1 cellular context compared by ENCODE assay signal in genomic region chr20:37567331-37567665, GRCh38.
TF ChIP-seq lines count a peak whose summit lies in the region.

No MANE protein-coding gene starts in this region.

TF ChIP-seq in A549, 52 proteins besides CTCF, POLR2A, EP300 and RAD21 (continued from another document):
- no peak for TF ChIP-seq REST (IDR thresholded peaks at IDR 0.05)
- no peak for TF ChIP-seq HEYL (CRISPR knock-in tag; IDR thresholded peaks at IDR 0.05)
- TF ChIP-seq TFCP2L1 (CRISPR knock-in tag; IDR thresholded peaks at IDR 0.05): no peak
TF ChIP-seq in A549: peak in this region for 0.
